Comparison of ENCODE assay signal across 21 cellular contexts in the genomic region with DNA sequence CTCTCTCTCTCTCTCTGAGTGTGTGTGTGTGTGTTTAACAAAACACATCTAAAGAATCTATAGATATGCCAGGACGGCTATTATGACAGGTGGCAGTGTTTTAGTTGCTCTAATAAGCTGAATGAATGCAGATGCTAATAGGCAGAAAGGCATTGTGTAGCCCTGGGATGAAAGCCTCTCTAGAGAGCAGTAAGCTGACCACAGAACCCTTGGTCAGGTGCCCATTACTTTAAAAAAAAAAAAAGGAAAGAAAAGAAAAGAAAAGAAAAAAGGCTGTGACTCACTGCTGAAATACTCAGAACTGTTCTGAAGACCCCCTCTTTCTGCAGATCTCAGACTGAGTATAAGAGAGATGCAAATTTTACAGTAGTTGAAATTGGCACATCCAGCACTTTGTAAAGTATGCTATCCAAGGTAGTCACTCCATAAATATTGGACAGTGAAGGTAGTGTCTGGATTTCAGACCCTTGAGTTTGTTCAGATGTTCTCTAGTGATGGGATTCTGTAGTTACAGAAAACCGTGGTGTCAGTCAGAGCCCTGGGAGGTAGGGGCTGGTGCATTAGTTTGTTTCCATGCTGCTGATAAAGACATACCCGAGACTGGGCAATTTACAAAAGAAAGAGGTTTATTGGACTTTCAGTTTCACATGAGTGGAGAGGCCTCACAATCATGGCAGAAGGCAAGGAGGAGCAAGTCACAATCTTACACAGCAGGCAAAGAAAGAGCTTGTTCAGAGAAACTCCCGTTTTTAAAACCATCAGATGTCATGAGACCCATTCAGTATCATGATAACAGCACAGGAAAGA. TPM values are rescaled to one million over a fixed set of nuclear protein-coding genes. Genes with fewer than 3 reads are reported as not detected.
DNase-seq lines count a peak whose midpoint lies in the region; ATAC-seq and TF ChIP-seq lines count a peak whose summit lies in the region.
"Had no signal": no experiment of that assay in that cellular context is flagged by ENCODE, and none has a peak within 500 bp of the region (broad histone marks: within the 10 kb centered on the region; RNA-seq: fewer than 3 reads in every experiment).

No MANE protein-coding gene starts in this region.

- no peaks in the 10 kb centered on the region for H3K9me3 ChIP-seq in neural progenitor cell (ENCODE audit: low read depth)
- H3K9me3 ChIP-seq: psoas muscle, stomach, vagina had no signal

- no peak overlapping the region for H3K4me3 ChIP-seq in neural progenitor cell
- H3K4me3 ChIP-seq: psoas muscle, stomach, vagina had no signal

- H3K4me2 ChIP-seq in neural progenitor cell = peak overlapping the region; percentile 40

- H3K4me1 Mint-ChIP-seq in chondrocyte (ENCODE audit: low read depth) (peaks cover 24% of the 10 kb centered on the region), neural progenitor cell (peaks cover 36% of the 10 kb centered on the region)
- H3K4me1 Mint-ChIP-seq: T-helper 17 cell had no signal

- no peaks in the 10 kb centered on the region for H3K36me3 ChIP-seq in neural progenitor cell
- H3K36me3 ChIP-seq: stomach, vagina had no signal

- H2AFZ ChIP-seq in neural progenitor cell (replicated peaks) = no peak overlapping the region

- no peaks in the 10 kb centered on the region for H3K27me3 Mint-ChIP-seq in chondrocyte (ENCODE audit: low read depth)
- peaks cover 7% of the 10 kb centered on the region for H3K27me3 Mint-ChIP-seq in neural progenitor cell (ENCODE audit: insufficient read depth, low read depth)

- no peaks in the 10 kb centered on the region for H3F3A ChIP-seq in neural progenitor cell (ENCODE audit: low read depth)

- no peak overlapping the region for H3K4me3 Mint-ChIP-seq in chondrocyte (ENCODE audit: unreplicated experiment)
- no peak overlapping the region for H3K4me3 Mint-ChIP-seq in neural progenitor cell
- H3K4me3 Mint-ChIP-seq: naive B cell, T-helper 17 cell had no signal

- H4K20me1 ChIP-seq in neural progenitor cell (ENCODE audit: low read depth) = no peaks in the 10 kb centered on the region

- DNase-seq in EH (ENCODE audit: low read depth) (peak; percentile 55), NCI-H69 (lab: John Stamatoyannopoulos, UW) (peak; percentile 3), chondrocyte (ENCODE audit: low spot score) (no peak), neural progenitor cell (ENCODE audit: low spot score) (peak; percentile 38), cerebellar nuclear complex (lab: John Stamatoyannopoulos, UW) (no peak)
- DNase-seq in activated CD4-positive, alpha-beta T cell treated with anti-CD3 and anti-CD28 coated beads, Interleukin-2, amount 50 U/mL, for 4 hours = no peak
- DNase-seq: activated CD4-positive, CD25-positive, alpha-beta regulatory T cell; activated effector memory CD4-positive, alpha-beta T cell treated with anti-CD3 and anti-CD28 coated beads, Interleukin-2, amount 50 U/mL, for 16 hours; anterior cingulate cortex; dermis blood vessel endothelial cell; naive B cell; NCI-H1092; NCI-H2171 treated with DMSO at 0.1 percent for 48 hours; NK-92 treated with Interleukin-12 subunit alpha and Interleukin-12 subunit beta, amount 100 ng/mL, for 24 hours; psoas muscle; stimulated activated CD4-positive, alpha-beta T cell treated with anti-CD3 and anti-CD28 coated beads, Interleukin-15, amount 100 ng/mL, for 24 hours; stomach; T-helper 17 cell had no signal

- no peaks in the 10 kb centered on the region for H3K9me3 Mint-ChIP-seq in chondrocyte (ENCODE audit: low read depth)
- H3K9me3 Mint-ChIP-seq in neural progenitor cell = no peaks in the 10 kb centered on the region

- H3K9ac ChIP-seq in neural progenitor cell = no peak overlapping the region

- peaks cover 2% of the 10 kb centered on the region for H3K36me3 Mint-ChIP-seq in chondrocyte (ENCODE audit: low read depth)
- no peaks in the 10 kb centered on the region for H3K36me3 Mint-ChIP-seq in neural progenitor cell
- H3K36me3 Mint-ChIP-seq: naive B cell had no signal

- no peak for TF ChIP-seq CTCF in chondrocyte (IDR thresholded peaks at IDR 0.05)
- TF ChIP-seq CTCF in neural progenitor cell (IDR thresholded peaks at IDR 0.05) = no peak

- H3K4me1 ChIP-seq in neural progenitor cell = peaks cover 32% of the 10 kb centered on the region
- H3K4me1 ChIP-seq: stomach, vagina had no signal

- no peaks in the 10 kb centered on the region for H3K27me3 ChIP-seq in neural progenitor cell
- H3K27me3 ChIP-seq: stomach, vagina had no signal

- H3K27ac ChIP-seq in neural progenitor cell = no peak overlapping the region
- H3K27ac ChIP-seq: psoas muscle, stomach, vagina had no signal

- no peak for ATAC-seq in HG03457 (IDR thresholded peaks at IDR 0.05; ENCODE audit: unreplicated experiment)
- no peak for ATAC-seq in GM19351 (IDR thresholded peaks at IDR 0.05; ENCODE audit: unreplicated experiment)
- ATAC-seq: T-helper 17 cell had no signal

- H3K27ac Mint-ChIP-seq in chondrocyte (ENCODE audit: unreplicated experiment) = peak overlapping the region; percentile 22
- H3K27ac Mint-ChIP-seq in neural progenitor cell = no peak overlapping the region
- H3K27ac Mint-ChIP-seq: T-helper 17 cell had no signal

- H3K79me2 ChIP-seq in neural progenitor cell (ENCODE audit: low read depth) = no peaks in the 10 kb centered on the region

RNA-seq across cellular contexts. Expression of gene OSBPL6, which starts 30.9 kb away (rescaled TPM):
- 6.5 to 10.5 TPM (median 10.3 TPM) in 3 replicates for total RNA-seq in chondrocyte
- total RNA-seq in neural progenitor cell (ENCODE audit: low replicate concordance) = 14.0 and 14.8 TPM in 2 replicates

Comparison
In these comparisons a context has a peak if more than half of its experiments do, and no peak if none do; other contexts are left out.
1. DNase-seq: peak in EH (single experiment), NCI-H69 (single experiment) and neural progenitor cell (single experiment); none in chondrocyte (single experiment), cerebellar nuclear complex (0 of 2) and activated CD4-positive, alpha-beta T cell treated with anti-CD3 and anti-CD28 coated beads, Interleukin-2, amount 50 U/mL, for 4 hours (0 of 2).